8 cellular contexts compared by ENCODE assay signal in genomic region chr1:243421784-243422183, GRCh38.
DNase-seq lines count a peak whose midpoint lies in the region; ATAC-seq and TF ChIP-seq lines count a peak whose summit lies in the region.

No MANE protein-coding gene starts in this region.

- H2BK120ac ChIP-seq in mesenchymal stem cell (ENCODE audit: low read depth, low read length), result no peak overlapping the region

- no peak overlapping the region for H2BK15ac ChIP-seq in mesenchymal stem cell (ENCODE audit: low read depth, poor library complexity, severe bottlenecking)

- intact Hi-C loops in CD8-positive, alpha-beta T cell (cut with DNase I, micrococcal nuclease), result no loop called here

- no peak for TF ChIP-seq EP300 in SK-N-SH (IDR thresholded peaks at IDR 0.05; ENCODE audit: borderline replicate concordance in 1 of 2, low read depth in 1 of 2, low read length in 1 of 2)

- H3K9me3 ChIP-seq in CD8-positive, alpha-beta T cell (ENCODE audit: low read length), result no peaks in the 10 kb centered on the region
- H3K9me3 ChIP-seq in SK-N-SH (no peaks in the 10 kb centered on the region), mesenchymal stem cell (ENCODE audit: control insufficient read depth, low read length) (no peaks in the 10 kb centered on the region)

- H4K8ac ChIP-seq in mesenchymal stem cell (ENCODE audit: low read length), result no peak overlapping the region

- H3K27me3 ChIP-seq in CD8-positive, alpha-beta T cell (ENCODE audit: insufficient read depth, low read length), result no peaks in the 10 kb centered on the region
- H3K27me3 ChIP-seq in SK-N-SH (ENCODE audit: insufficient read depth), result no peaks in the 10 kb centered on the region
- no peaks in the 10 kb centered on the region for H3K27me3 ChIP-seq in mesenchymal stem cell (ENCODE audit: control insufficient read depth in 1 of 2, insufficient read depth in 1 of 2, low read length in 2 of 2)

- no peak overlapping the region for H3K14ac ChIP-seq in mesenchymal stem cell (ENCODE audit: low read length in 2 of 2)

- TF ChIP-seq CTCF in CD8-positive, alpha-beta T cell (IDR thresholded peaks at IDR 0.05), result no peak
- no peak for TF ChIP-seq CTCF in SK-N-SH (IDR thresholded peaks at IDR 0.05)

- in situ Hi-C loops in KBM-7 (cut with MboI; ENCODE audit: low pct_unique_long_range_greater_than_20kb, low sequenced_read_pairs), result no loop called here

- H2BK5ac ChIP-seq in mesenchymal stem cell (ENCODE audit: low read depth, low read length, poor library complexity, severe bottlenecking), result no peak overlapping the region

- H3K4me3 Mint-ChIP-seq in CD8-positive, alpha-beta T cell, result peak overlapping the region; percentile 42

- H2AK5ac ChIP-seq in mesenchymal stem cell (ENCODE audit: low read length, severe bottlenecking), result no peak overlapping the region

- peaks cover 27% of the 10 kb centered on the region for H3K36me3 Mint-ChIP-seq in CD8-positive, alpha-beta T cell

- H4K20me1 ChIP-seq in SK-N-SH (ENCODE audit: insufficient read depth), result no peaks in the 10 kb centered on the region

- H3K27me3 Mint-ChIP-seq in CD8-positive, alpha-beta T cell (ENCODE audit: low read depth), result no peaks in the 10 kb centered on the region

- H3K4me2 ChIP-seq in SK-N-SH (peak overlapping the region; percentile 51), mesenchymal stem cell (ENCODE audit: low read length, poor library complexity, severe bottlenecking) (no peak overlapping the region)

- H3K9me2 ChIP-seq in SK-N-SH, result no peaks in the 10 kb centered on the region

- no peak for TF ChIP-seq RAD21 in SK-N-SH (IDR thresholded peaks at IDR 0.05; ENCODE audit: low read length)

- H3K9me3 Mint-ChIP-seq in CD8-positive, alpha-beta T cell, result no peaks in the 10 kb centered on the region

- H3K79me2 ChIP-seq in SK-N-SH (ENCODE audit: insufficient read depth), result no peaks in the 10 kb centered on the region

- 8% methylated on average over 6 of the region's 6 CpGs for WGBS in SK-N-SH (ENCODE audit: low lambda C conversion rate)
- WGBS in mesenchymal stem cell, result 61% methylated on average over 6 of the region's 6 CpGs

- H3K27ac Mint-ChIP-seq in CD8-positive, alpha-beta T cell, result no peak overlapping the region

- peaks cover 10% of the 10 kb centered on the region for H3K4me1 ChIP-seq in CD8-positive, alpha-beta T cell (ENCODE audit: insufficient read depth, low read length)
- H3K4me1 ChIP-seq in SK-N-SH (ENCODE audit: control insufficient read depth in 1 of 2, insufficient read depth in 2 of 2, low read depth in 1 of 2, low read length in 1 of 2), result peaks cover 0 to 11% of the 10 kb centered on the region in 2 experiments; a peak in 2 of 4 replicates
- peaks cover 4% of the 10 kb centered on the region for H3K4me1 ChIP-seq in mesenchymal stem cell (ENCODE audit: control insufficient read depth, insufficient read depth, low read depth, low read length)

- no peak overlapping the region for H4K91ac ChIP-seq in mesenchymal stem cell (ENCODE audit: low read length)

- H2BK12ac ChIP-seq in mesenchymal stem cell (ENCODE audit: low read length in 2 of 2), result no peak overlapping the region

- H2AFZ ChIP-seq in SK-N-SH (ENCODE audit: low read depth) (peak overlapping the region; percentile 2; the same call in 1 of the 2 replicates), mesenchymal stem cell (ENCODE audit: low read depth, low read length) (no peak overlapping the region)

- CTCF ChIA-PET in CD8-positive, alpha-beta T cell (lab: Charles Lee), result no interaction called here
- CTCF ChIA-PET in SK-N-SH (lab: Yijun Ruan, JAX), result interaction anchor here (1.1 to 1.7 kb wide), 5 partner anchors 11 to 253 kb away, joined by 3 to 7 read pairs (median 3); no protein-coding TSS in a partner anchor

- peak in 5 of 7 experiments; percentile 10 to 50 (median 25) for DNase-seq in CD8-positive, alpha-beta T cell
- DNase-seq in KBM-7 (peak; percentile 84), SK-N-SH (peak; percentile 57), astrocyte of the hippocampus (ENCODE audit: low read depth, low spot score) (peak; percentile 92), mesenchymal stem cell (peak; percentile 46)
- peak; percentile 48 for DNase-seq in stimulated activated naive CD8-positive, alpha-beta T cell treated with anti-CD3 and anti-CD28 coated beads, Interleukin-15, Interleukin-2, amounts not matched to agents 100 U/mL and 50 U/mL, for 24 hours
- no peak for DNase-seq in effector CD8-positive, alpha-beta T cell (lab: John Stamatoyannopoulos, UW)

- H3K4me3 ChIP-seq in CD8-positive, alpha-beta T cell (ENCODE audit: low read depth, low read length), result no peak overlapping the region
- peak overlapping the region; percentile 9 to 36; a peak in 3 of 4 replicates for H3K4me3 ChIP-seq in SK-N-SH (ENCODE audit: low read depth in 2 of 2, low read length in 1 of 2)
- H3K4me3 ChIP-seq in mesenchymal stem cell (ENCODE audit: insufficient read depth in 1 of 2, low read depth in 1 of 2, low read length in 2 of 2), result peak overlapping the region in 1 of 2 experiments; percentile 29

- peaks cover 4% of the 10 kb centered on the region for H3F3A ChIP-seq in SK-N-SH (replicated peaks; ENCODE audit: insufficient read depth)

- peaks cover 2% of the 10 kb centered on the region for H3K79me1 ChIP-seq in mesenchymal stem cell (replicated peaks; ENCODE audit: low read length, poor library complexity, severe bottlenecking)

- H3K23ac ChIP-seq in mesenchymal stem cell (ENCODE audit: low read length in 2 of 2), result no peak overlapping the region

- peaks cover 18% of the 10 kb centered on the region for H3K4me1 Mint-ChIP-seq in CD8-positive, alpha-beta T cell (ENCODE audit: low read depth)

- peak; percentile 86 for ATAC-seq in CD8-positive, alpha-beta T cell
- ATAC-seq in GM21360 (IDR thresholded peaks at IDR 0.05; ENCODE audit: unreplicated experiment), result peak; percentile 94
- ATAC-seq in stimulated activated naive CD8-positive, alpha-beta T cell treated with anti-CD3 and anti-CD28 coated beads, Interleukin-15, Interleukin-2, amounts not matched to agents 100 U/mL and 50 U/mL, for 24 hours, result peak; percentile 99

- peak overlapping the region; percentile 20; the same call in 1 of the 2 replicates for H3K9ac ChIP-seq in SK-N-SH
- peak overlapping the region; percentile 60 for H3K9ac ChIP-seq in mesenchymal stem cell (ENCODE audit: low read length)

- H3K27ac ChIP-seq in CD8-positive, alpha-beta T cell (ENCODE audit: low read depth, low read length), result no peak overlapping the region
- peak overlapping the region; percentile 33 to 91 for H3K27ac ChIP-seq in SK-N-SH (ENCODE audit: low read depth in 2 of 2, low read length in 1 of 2)
- H3K27ac ChIP-seq in mesenchymal stem cell (ENCODE audit: low read length, poor library complexity, severe bottlenecking), result peak overlapping the region; percentile 53

- no peak overlapping the region for H3K18ac ChIP-seq in mesenchymal stem cell (ENCODE audit: low read depth in 1 of 2, low read length in 2 of 2)

- POLR2A ChIA-PET in CD8-positive, alpha-beta T cell (lab: Charles Lee), result interaction anchor here (0.6 kb wide), 1 partner anchor 329 kb away, joined by 4 read pairs; no protein-coding TSS in a partner anchor
- POLR2A ChIA-PET in SK-N-SH (lab: Yijun Ruan, JAX), result interaction anchor here (1.1 to 1.2 kb wide), 2 partner anchors 11 to 30 kb away, joined by 3 to 5 read pairs; no protein-coding TSS in a partner anchor

- no peak overlapping the region for H3K4ac ChIP-seq in mesenchymal stem cell (ENCODE audit: low read depth in 1 of 2, low read length in 2 of 2)

- H3K36me3 ChIP-seq in CD8-positive, alpha-beta T cell (ENCODE audit: insufficient read depth, low read length), result no peaks in the 10 kb centered on the region
- H3K36me3 ChIP-seq in SK-N-SH (replicated peaks in 1 of 2; ENCODE audit: control insufficient read depth in 1 of 2, insufficient read depth in 2 of 2, low read length in 1 of 2), result peaks cover 8 to 37% of the 10 kb centered on the region in 2 experiments
- peaks cover 0 to 66% of the 10 kb centered on the region in 2 experiments for H3K36me3 ChIP-seq in mesenchymal stem cell (ENCODE audit: control insufficient read depth in 1 of 2, insufficient read depth in 2 of 2, low read depth in 1 of 2, low read length in 2 of 2)

TF ChIP-seq in SK-N-SH, 30 proteins besides CTCF, POLR2A, EP300 and RAD21 (continues in another document):
- TF ChIP-seq TCF12 (IDR thresholded peaks at IDR 0.05) (peak; percentile 67), PBX3 (IDR thresholded peaks at IDR 0.05) (peak; percentile 37), MXI1 (IDR thresholded peaks at IDR 0.05; ENCODE audit: low read depth, low read length) (peak; percentile 72), SIN3A (IDR thresholded peaks at IDR 0.05; ENCODE audit: borderline replicate concordance, low read depth, low read length) (no peak), EZH2phosphoT487 (IDR thresholded peaks at IDR 0.05; ENCODE audit: borderline replicate concordance, low read depth) (no peak)
